ENCODE assay signal across 21 cellular contexts in genomic region chr12:95529693-95530225, GRCh38. TPM values are rescaled to one million over a fixed set of nuclear protein-coding genes. Genes with fewer than 3 reads are reported as not detected.
"Had no signal": no experiment of that assay in that cellular context is flagged by ENCODE, and none has a peak within 500 bp of the region (broad histone marks: within the 10 kb centered on the region; RNA-seq: fewer than 3 reads in every experiment).

No MANE protein-coding gene starts in this region.

- H3K27me3 Mint-ChIP-seq: dendritic cell treated with granulocyte-macrophage colony-stimulating factor and Interleukin-4, amounts not matched to agents 40 ng/mL and 50 ng/mL, for 4 days; memory B cell; stimulated activated naive B cell treated with anti-CD40 and anti-IgM and Interleukin-4, amounts not matched to agents 10 μg/mL and 1 μg/mL and 100 μg/mL, for 72 hours had no signal

- H3K4me1 Mint-ChIP-seq: immature natural killer cell, natural killer cell had no signal

- H3K4me3 ChIP-seq: ascending aorta, breast epithelium, thoracic aorta, upper lobe of left lung had no signal

- H3K27ac Mint-ChIP-seq: dendritic cell treated with granulocyte-macrophage colony-stimulating factor and Interleukin-4, amounts not matched to agents 40 ng/mL and 50 ng/mL, for 4 days; immature natural killer cell; memory B cell; natural killer cell; stimulated activated naive B cell treated with anti-CD40 and anti-IgM and Interleukin-4, amounts not matched to agents 10 μg/mL and 1 μg/mL and 100 μg/mL, for 72 hours had no signal

- H3K36me3 ChIP-seq: ascending aorta, breast epithelium, thoracic aorta, upper lobe of left lung had no signal

- H3K4me3 Mint-ChIP-seq: dendritic cell treated with granulocyte-macrophage colony-stimulating factor and Interleukin-4, amounts not matched to agents 40 ng/mL and 50 ng/mL, for 4 days; immature natural killer cell; memory B cell; natural killer cell; stimulated activated naive B cell treated with anti-CD40 and anti-IgM and Interleukin-4, amounts not matched to agents 10 μg/mL and 1 μg/mL and 100 μg/mL, for 72 hours had no signal

- H3K9me3 Mint-ChIP-seq: dendritic cell treated with granulocyte-macrophage colony-stimulating factor and Interleukin-4, amounts not matched to agents 40 ng/mL and 50 ng/mL, for 4 days; immature natural killer cell; memory B cell; natural killer cell; stimulated activated naive B cell treated with anti-CD40 and anti-IgM and Interleukin-4, amounts not matched to agents 10 μg/mL and 1 μg/mL and 100 μg/mL, for 72 hours had no signal

- H3K27me3 ChIP-seq: ascending aorta, breast epithelium, upper lobe of left lung had no signal

- H3K27ac ChIP-seq: ascending aorta, breast epithelium, thoracic aorta, upper lobe of left lung had no signal

- H3K9me3 ChIP-seq: ascending aorta, breast epithelium, thoracic aorta, upper lobe of left lung had no signal

- H3K4me1 ChIP-seq: ascending aorta, breast epithelium had no signal

- DNase-seq: activated CD4-positive, alpha-beta T cell treated with anti-CD3 and anti-CD28 coated beads, Interleukin-2, amount 50 U/mL, for 1 hour; activated CD4-positive, CD25-positive, alpha-beta regulatory T cell treated with anti-CD3 and anti-CD28 coated beads, Interleukin-2, amount 50 U/mL, for 72 hours; activated CD8-positive, alpha-beta memory T cell treated with anti-CD3 and anti-CD28 coated beads, Interleukin-2, amount 50 U/mL, for 4 hours; activated effector memory CD4-positive, alpha-beta T cell treated with Interleukin-2 at 50 U/mL for 16 hours; activated naive CD4-positive, alpha-beta T cell treated with anti-CD3 and anti-CD28 coated beads, Interleukin-2, amount 50 U/mL, for 16 hours; activated T-cell treated with anti-CD3 and anti-CD28 coated beads, Interleukin-2, amount 50 U/mL, for 48 hours; cerebellar nuclear complex; effector CD8-positive, alpha-beta T cell; immature natural killer cell; natural killer cell; posterior cingulate gyrus; stimulated activated naive B cell treated with anti-CD40 and anti-IgM and Interleukin-4, amounts not matched to agents 10 μg/mL and 1 μg/mL and 100 μg/mL, for 72 hours; T-helper 1 cell; T1000; upper lobe of left lung had no signal

- H3K36me3 Mint-ChIP-seq: immature natural killer cell; natural killer cell; stimulated activated naive B cell treated with anti-CD40 and anti-IgM and Interleukin-4, amounts not matched to agents 10 μg/mL and 1 μg/mL and 100 μg/mL, for 72 hours had no signal

RNA-seq across cellular contexts. Expression of gene USP44, which starts 21.5 kb away (rescaled TPM):
- total RNA-seq: esophagus mucosa had no signal
